In genomic region chr2:118055512-118056164, GRCh38 we compare ENCODE assay signal across 11 cellular contexts. TPM values are rescaled to one million over a fixed set of nuclear protein-coding genes. Genes with fewer than 3 reads are reported as not detected.
A peak's percentile ranks its signal among the peaks of the same experiment; 100 is the strongest.
DNase-seq lines count a peak whose midpoint lies in the region; ATAC-seq and TF ChIP-seq lines count a peak whose summit lies in the region.
"Had no signal": no experiment of that assay in that cellular context is flagged by ENCODE, and none has a peak within 500 bp of the region (broad histone marks: within the 10 kb centered on the region; RNA-seq: fewer than 3 reads in every experiment).

No MANE protein-coding gene starts in this region.

- no peaks in the 10 kb centered on the region for H3K9me3 Mint-ChIP-seq in dendritic cell treated with granulocyte-macrophage colony-stimulating factor and Interleukin-4, amounts not matched to agents 40 ng/mL and 50 ng/mL, for 4 days

- H3K27me3 ChIP-seq in aorta (ENCODE audit: control insufficient read depth in 1 of 2, insufficient read depth in 2 of 2, low read length in 1 of 2), result no peaks in the 10 kb centered on the region
- H3K27me3 ChIP-seq: adrenal gland had no signal

- H3K27ac Mint-ChIP-seq in dendritic cell treated with granulocyte-macrophage colony-stimulating factor and Interleukin-4, amounts not matched to agents 40 ng/mL and 50 ng/mL, for 4 days, result peak overlapping the region; percentile 94

- intact Hi-C loops in dendritic cell treated with granulocyte-macrophage colony-stimulating factor and Interleukin-4, amounts not matched to agents 40 ng/mL and 50 ng/mL, for 4 days (cut with micrococcal nuclease), result loop anchor here (5.0 kb wide), 1 partner anchor 38 kb away; no protein-coding TSS in a partner anchor
- intact Hi-C loops in aorta (cut with DNase I), result no loop called here

- H3K4me1 ChIP-seq in aorta (ENCODE audit: control insufficient read depth in 1 of 2, insufficient read depth in 2 of 2, low read length in 2 of 2), result no peaks in the 10 kb centered on the region
- H3K4me1 ChIP-seq: adrenal gland had no signal

- 75 to 80% methylated on average over 10 of the region's 10 CpGs for WGBS in aorta, 2 donors

- H3K36me3 ChIP-seq in aorta (ENCODE audit: control insufficient read depth in 1 of 2, insufficient read depth in 2 of 2, low read length in 1 of 2), result no peaks in the 10 kb centered on the region
- H3K36me3 ChIP-seq: adrenal gland had no signal

- peaks cover 53% of the 10 kb centered on the region for H3K4me1 Mint-ChIP-seq in dendritic cell treated with granulocyte-macrophage colony-stimulating factor and Interleukin-4, amounts not matched to agents 40 ng/mL and 50 ng/mL, for 4 days (ENCODE audit: low read depth)

- H3K27me3 Mint-ChIP-seq in dendritic cell treated with granulocyte-macrophage colony-stimulating factor and Interleukin-4, amounts not matched to agents 40 ng/mL and 50 ng/mL, for 4 days, result no peaks in the 10 kb centered on the region

- no peak overlapping the region for H3K27ac ChIP-seq in aorta (ENCODE audit: low read depth in 1 of 2, low read length in 2 of 2)
- H3K27ac ChIP-seq: adrenal gland, VCaP had no signal

- TF ChIP-seq POLR2A in GM18505 (IDR thresholded peaks at IDR 0.05; ENCODE audit: borderline replicate concordance, extremely low read depth, insufficient read depth, insufficient read length), result no peak

- DNase-seq in aorta, result no peak
- DNase-seq in activated CD4-positive, alpha-beta T cell treated with anti-CD3 and anti-CD28 coated beads for 1 hour, result no peak
- DNase-seq in activated CD4-positive, alpha-beta T cell treated with anti-CD3 and anti-CD28 coated beads, Interleukin-2, amount 50 U/mL, for 1 hour, result no peak
- no peak for DNase-seq in activated T-cell treated with anti-CD3 and anti-CD28 coated beads, Interleukin-2, amount 50 U/mL, for 1 hour
- DNase-seq: NCI-H524 treated with DMSO at 0.1 percent for 48 hours had no signal

- H3K4me3 ChIP-seq in aorta (ENCODE audit: low read length in 2 of 2), result no peak overlapping the region
- H3K4me3 ChIP-seq: adrenal gland had no signal

- H3K36me3 Mint-ChIP-seq in dendritic cell treated with granulocyte-macrophage colony-stimulating factor and Interleukin-4, amounts not matched to agents 40 ng/mL and 50 ng/mL, for 4 days (ENCODE audit: low read depth), result no peaks in the 10 kb centered on the region

- H3K9me3 ChIP-seq in aorta (ENCODE audit: control insufficient read depth, low read length), result no peaks in the 10 kb centered on the region
- H3K9me3 ChIP-seq: adrenal gland had no signal

- H3K4me3 Mint-ChIP-seq in dendritic cell treated with granulocyte-macrophage colony-stimulating factor and Interleukin-4, amounts not matched to agents 40 ng/mL and 50 ng/mL, for 4 days, result peak overlapping the region; percentile 6

- ATAC-seq in GM18505 (IDR thresholded peaks at IDR 0.05; ENCODE audit: unreplicated experiment), result peak; percentile 78
- ATAC-seq in GM21526 (IDR thresholded peaks at IDR 0.05; ENCODE audit: low FRiP score, unreplicated experiment), result peak; percentile 88
- peak; percentile 85 for ATAC-seq in HG03175 (IDR thresholded peaks at IDR 0.05; ENCODE audit: unreplicated experiment)
- ATAC-seq in aorta (ENCODE audit: low FRiP score), result no peak

RNA-seq across cellular contexts. Expression of gene INSIG2, which starts 32.6 kb away (rescaled TPM):
- 10 to 100 TPM; 34.2 to 43.2 TPM for total RNA-seq in aorta
- polyA plus RNA-seq in aorta, result 10 to 100 TPM; 35.1 to 44.5 TPM

RNA-seq across cellular contexts. Expression of gene CCDC93, which starts 41.8 kb away (rescaled TPM):
- total RNA-seq in aorta, result 10 to 100 TPM; 34.8 to 42.8 TPM
- 10 to 100 TPM in 1 of 2 donors, 1 to 10 TPM in 1; 5.8 to 12.1 TPM for polyA plus RNA-seq in aorta
